29 cellular contexts compared by ENCODE assay signal in genomic region chrX:140608111-140608510, GRCh38.
"Had no signal": no experiment of that assay in that cellular context is flagged by ENCODE, and none has a peak within 500 bp of the region (broad histone marks: within the 10 kb centered on the region; RNA-seq: fewer than 3 reads in every experiment).

No MANE protein-coding gene starts in this region.

- H3K27ac ChIP-seq: left lung, lower lobe of right lung, ovary, prostate gland, spleen, stomach, testis, thyroid gland, transverse colon, upper lobe of left lung, vagina had no signal

- ATAC-seq: left colon; left lung; lower lobe of right lung; natural killer cell; right cardiac atrium; sciatic nerve; stimulated activated memory B cell treated with anti-CD40 and anti-IgM and Interleukin-4, amounts not matched to agents 10 μg/mL and 1 μg/mL and 100 μg/mL, for 72 hours; stimulated activated naive CD8-positive, alpha-beta T cell treated with anti-CD3 and anti-CD28 coated beads, Interleukin-15, Interleukin-2, amounts not matched to agents 100 U/mL and 50 U/mL, for 24 hours had no signal

- H3K4me1 ChIP-seq: left lung, lower lobe of right lung, prostate gland, spleen, stomach, testis, thyroid gland, transverse colon, upper lobe of left lung, vagina had no signal

- H3K36me3 Mint-ChIP-seq: immature natural killer cell; mesothelial cell of epicardium; naive B cell; natural killer cell; stimulated activated memory B cell treated with anti-CD40 and anti-IgM and Interleukin-4, amounts not matched to agents 10 μg/mL and 1 μg/mL and 100 μg/mL, for 72 hours had no signal

- DNase-seq: head of caudate nucleus; hypothalamus; immature natural killer cell; kidney; left colon; left lung; lower lobe of right lung; mammary epithelial cell; mesenchymal stem cell; naive B cell; natural killer cell; ovary; posterior cingulate gyrus; retina; right cardiac atrium; small intestine; spleen; stimulated activated CD4-positive, alpha-beta T cell treated with anti-CD3 and anti-CD28 coated beads, Interleukin-4, amount 100 ng/mL, for 24 hours; stimulated activated naive CD8-positive, alpha-beta T cell treated with anti-CD3 and anti-CD28 coated beads, Interleukin-15, Interleukin-2, amounts not matched to agents 100 U/mL and 50 U/mL, for 24 hours; stomach; testis; thyroid gland; transverse colon; upper lobe of left lung had no signal

- H3K27me3 ChIP-seq: left lung, ovary, spleen, stomach, testis, thyroid gland, transverse colon, upper lobe of left lung, vagina had no signal

- H3K36me3 ChIP-seq: left lung, lower lobe of right lung, ovary, prostate gland, spleen, stomach, thyroid gland, transverse colon, upper lobe of left lung, vagina had no signal

- H3K9me3 ChIP-seq: left lung, lower lobe of right lung, ovary, prostate gland, stomach, testis, thyroid gland, transverse colon, upper lobe of left lung, vagina had no signal

- H3K27ac Mint-ChIP-seq: immature natural killer cell; mesothelial cell of epicardium; naive B cell; natural killer cell; stimulated activated memory B cell treated with anti-CD40 and anti-IgM and Interleukin-4, amounts not matched to agents 10 μg/mL and 1 μg/mL and 100 μg/mL, for 72 hours had no signal

- H3K9me3 Mint-ChIP-seq: stimulated activated memory B cell treated with anti-CD40 and anti-IgM and Interleukin-4, amounts not matched to agents 10 μg/mL and 1 μg/mL and 100 μg/mL, for 72 hours had no signal

- H3K4me1 Mint-ChIP-seq: immature natural killer cell; mesothelial cell of epicardium; naive B cell; natural killer cell; stimulated activated memory B cell treated with anti-CD40 and anti-IgM and Interleukin-4, amounts not matched to agents 10 μg/mL and 1 μg/mL and 100 μg/mL, for 72 hours had no signal

- H3K4me3 Mint-ChIP-seq: immature natural killer cell; mesothelial cell of epicardium; naive B cell; natural killer cell; stimulated activated memory B cell treated with anti-CD40 and anti-IgM and Interleukin-4, amounts not matched to agents 10 μg/mL and 1 μg/mL and 100 μg/mL, for 72 hours had no signal

- H3K4me3 ChIP-seq: left lung, lower lobe of right lung, ovary, prostate gland, spleen, stomach, testis, thyroid gland, transverse colon, upper lobe of left lung, vagina had no signal

- H3K27me3 Mint-ChIP-seq: naive B cell; stimulated activated memory B cell treated with anti-CD40 and anti-IgM and Interleukin-4, amounts not matched to agents 10 μg/mL and 1 μg/mL and 100 μg/mL, for 72 hours had no signal
